5 cellular contexts compared by ENCODE assay signal in genomic region chr4:34236118-34236517, GRCh38.
"Had no signal": no experiment of that assay in that cellular context is flagged by ENCODE, and none has a peak within 500 bp of the region (broad histone marks: within the 10 kb centered on the region; RNA-seq: fewer than 3 reads in every experiment).

No MANE protein-coding gene starts in this region.

- H3K27ac ChIP-seq: HL-60 had no signal

- ATAC-seq: HepG2, K562 had no signal

- H3K4me3 ChIP-seq: K562 had no signal

- DNase-seq: IMR-90, KBM-7 had no signal
